8 cellular contexts compared by ENCODE assay signal in genomic region chrX:104156630-104157529, GRCh38. TPM values are rescaled to one million over a fixed set of nuclear protein-coding genes. Genes with fewer than 3 reads are reported as not detected.
DNase-seq lines count a peak whose midpoint lies in the region; TF ChIP-seq lines count a peak whose summit lies in the region.

SLC25A53 (minus strand) TSS chrX:104157009; CDS start chrX:104105257, 51,752 bp downstream.

- H3K4me3 ChIP-seq in MM.1S (ENCODE audit: low read length), result peak within 1 kb of the TSS; percentile 77
- H3K4me3 ChIP-seq in SJCRH30, result peak within 1 kb of the TSS; percentile 57
- H3K4me3 ChIP-seq in suprapubic skin, result peak within 1 kb of the TSS; percentile 55

- peak within 1 kb of the TSS; percentile 91 for H3K9ac ChIP-seq in MM.1S (ENCODE audit: low read length)

- H3K27me3 ChIP-seq in MM.1S (replicated peaks; ENCODE audit: insufficient read depth, low read length) (no peaks in the 10 kb centered on the region), SJCRH30 (no peaks in the 10 kb centered on the region), suprapubic skin (no peaks in the 10 kb centered on the region)

- H3K79me2 ChIP-seq in MM.1S (ENCODE audit: low read length), result peaks cover 29% of the 10 kb centered on the region

- H3K27me3 Mint-ChIP-seq in activated naive CD4-positive, alpha-beta T cell treated with anti-CD3 and anti-CD28 coated beads for 36 hours (ENCODE audit: low read depth), result no peaks in the 10 kb centered on the region

- H4K20me1 ChIP-seq in MM.1S (ENCODE audit: insufficient read depth, low read length), result no peaks in the 10 kb centered on the region

- DNase-seq in GDM1 (lab: John Stamatoyannopoulos, UW), result peak; percentile 82
- peak; percentile 74 for DNase-seq in HCEC 1CT
- peak; percentile 80 for DNase-seq in MM.1S
- DNase-seq in SJCRH30, result peak; percentile 35 to 47
- peak; percentile 85 for DNase-seq in activated naive CD4-positive, alpha-beta T cell treated with anti-CD3 and anti-CD28 coated beads for 36 hours
- peak; percentile 51 for DNase-seq in germinal center (ENCODE audit: low spot score)
- DNase-seq in occipital lobe (lab: John Stamatoyannopoulos, UW), result peak; percentile 81
- DNase-seq in suprapubic skin (ENCODE audit: low spot score in 2 of 2), result peak; percentile 86 to 87

- no peaks in the 10 kb centered on the region for H3F3A ChIP-seq in MM.1S (ENCODE audit: insufficient read depth, low read length)

- CTCF ChIA-PET in activated naive CD4-positive, alpha-beta T cell treated with anti-CD3 and anti-CD28 coated beads for 36 hours (lab: Charles Lee), result interaction anchor here (0.7 to 1.5 kb wide), 3 partner anchors 10 to 297 kb away, joined by 3 to 9 read pairs (median 4); partner anchors contain the start of gene FAM199X

- peak within 1 kb of the TSS; percentile 91 for H3K27ac ChIP-seq in MM.1S (ENCODE audit: low read length)
- H3K27ac ChIP-seq in SJCRH30, result peak within 1 kb of the TSS; percentile 69
- peak within 1 kb of the TSS; percentile 92 for H3K27ac ChIP-seq in suprapubic skin

- H3K4me1 ChIP-seq in MM.1S (ENCODE audit: low read length) (no peaks in the 10 kb centered on the region), SJCRH30 (no peaks in the 10 kb centered on the region), suprapubic skin (peaks cover 9% of the 10 kb centered on the region)

- H3K9me3 Mint-ChIP-seq in activated naive CD4-positive, alpha-beta T cell treated with anti-CD3 and anti-CD28 coated beads for 36 hours, result no peaks in the 10 kb centered on the region

- H3K27ac Mint-ChIP-seq in activated naive CD4-positive, alpha-beta T cell treated with anti-CD3 and anti-CD28 coated beads for 36 hours, result peak within 1 kb of the TSS; percentile 98

- peaks cover 9% of the 10 kb centered on the region for H3K4me1 Mint-ChIP-seq in activated naive CD4-positive, alpha-beta T cell treated with anti-CD3 and anti-CD28 coated beads for 36 hours (ENCODE audit: low read depth)

- 44% methylated on average over 44 of the region's 44 CpGs for WGBS in suprapubic skin

- TF ChIP-seq CTCF in MM.1S (IDR thresholded peaks at IDR 0.05; ENCODE audit: low read length) (no peak), suprapubic skin (IDR thresholded peaks at IDR 0.05) (no peak)

- H3K9me2 ChIP-seq in MM.1S (replicated peaks; ENCODE audit: insufficient read depth, low read length), result no peaks in the 10 kb centered on the region

- peaks cover 1% of the 10 kb centered on the region for H3K36me3 Mint-ChIP-seq in activated naive CD4-positive, alpha-beta T cell treated with anti-CD3 and anti-CD28 coated beads for 36 hours (ENCODE audit: low read depth)

- no peaks in the 10 kb centered on the region for H3K36me3 ChIP-seq in MM.1S (replicated peaks; ENCODE audit: insufficient read depth, low read length)
- H3K36me3 ChIP-seq in SJCRH30, result no peaks in the 10 kb centered on the region
- H3K36me3 ChIP-seq in suprapubic skin, result no peaks in the 10 kb centered on the region

- TF ChIP-seq EP300 in suprapubic skin (IDR thresholded peaks at IDR 0.05), result no peak

- H2AFZ ChIP-seq in MM.1S (ENCODE audit: low read length), result peak within 1 kb of the TSS; percentile 55

- peak within 1 kb of the TSS; percentile 60 for H3K4me2 ChIP-seq in MM.1S (ENCODE audit: low read depth, low read length)

- peak in 1 of 2 donors; percentile 28 for TF ChIP-seq POLR2A in suprapubic skin (IDR thresholded peaks at IDR 0.05)

- intact Hi-C loops in activated naive CD4-positive, alpha-beta T cell treated with anti-CD3 and anti-CD28 coated beads for 36 hours (cut with micrococcal nuclease), result loop anchor here (1.0 to 10.0 kb wide), 6 partner anchors 9 to 602 kb away; partner anchors contain the start of genes FAM199X, MORF4L2 and ZCCHC18

- H3K4me3 Mint-ChIP-seq in activated naive CD4-positive, alpha-beta T cell treated with anti-CD3 and anti-CD28 coated beads for 36 hours, result peak within 1 kb of the TSS; percentile 92

- H3K9me3 ChIP-seq in MM.1S (replicated peaks; ENCODE audit: insufficient read depth, low read length) (no peaks in the 10 kb centered on the region), SJCRH30 (replicated peaks) (no peaks in the 10 kb centered on the region), suprapubic skin (no peaks in the 10 kb centered on the region)

RNA-seq across cellular contexts. Expression of gene SLC25A53, which starts in this region (rescaled TPM):
- total RNA-seq in SJCRH30 (2014; rRNA removed; shearing (Covaris generic)), result 3.1 and 4.2 TPM in 2 replicates
- 1 to 10 TPM; 4.6 to 5.0 TPM for total RNA-seq in activated naive CD4-positive, alpha-beta T cell treated with anti-CD3 and anti-CD28 coated beads for 36 hours
- total RNA-seq in occipital lobe (12.3 TPM), suprapubic skin (10 to 100 TPM in 1 of 4 donors, 1 to 10 TPM in 3; 5.5 to 22.0 (median 7.6) TPM)

Comparison
In these comparisons a context has a peak if more than half of its experiments do, and no peak if none do; other contexts are left out.
1. Peak in every context shown above with its lines: DNase-seq, H3K4me3 ChIP-seq and H3K27ac ChIP-seq.